In the genomic region with DNA sequence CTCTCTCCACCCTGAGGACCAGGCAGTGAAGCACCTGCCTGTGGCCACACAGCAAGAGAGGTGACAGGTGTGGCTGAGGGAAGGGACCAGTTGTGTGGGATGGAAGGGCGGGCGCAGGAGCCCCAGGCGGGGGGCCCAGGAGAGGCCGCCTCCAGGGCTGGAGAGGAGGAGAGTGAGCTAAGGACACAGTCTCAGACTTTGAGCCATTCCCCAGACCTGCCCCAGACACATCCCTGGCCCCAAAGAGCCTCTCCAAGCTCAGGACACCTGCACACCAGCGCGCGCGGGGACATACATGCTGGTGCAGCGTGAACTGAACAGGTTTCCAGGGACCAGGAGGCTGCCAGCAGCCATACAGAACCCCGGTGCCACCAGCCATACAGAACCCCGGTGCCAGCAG, we compare ENCODE assay signal across 15 cellular contexts.
DNase-seq lines count a peak whose midpoint lies in the region; ATAC-seq and TF ChIP-seq lines count a peak whose summit lies in the region.
"Had no signal": no experiment of that assay in that cellular context is flagged by ENCODE, and none has a peak within 500 bp of the region (broad histone marks: within the 10 kb centered on the region; RNA-seq: fewer than 3 reads in every experiment).

No MANE protein-coding gene starts in this region.

- H3K4me3 ChIP-seq in WERI-Rb-1 (ENCODE audit: low read depth, low read length): peak overlapping the region; percentile 5; the same call in 1 of the 2 replicates
- H3K4me3 ChIP-seq in psoas muscle: no peak overlapping the region
- H3K4me3 ChIP-seq: GM12878 had no signal

- peak; percentile 76 for DNase-seq in NCI-H2029 (lab: John Stamatoyannopoulos, UW)
- DNase-seq in NCI-H2029 treated with DMSO at 0.1 percent for 48 hours (lab: John Stamatoyannopoulos, UW): no peak
- peak; percentile 19 for DNase-seq in NCI-H187 treated with DMSO at 0.1 percent for 48 hours (lab: John Stamatoyannopoulos, UW)
- DNase-seq in WERI-Rb-1: peak; percentile 69
- peak in 1 of 2 donors; percentile 47 for DNase-seq in psoas muscle
- DNase-seq: H7, Karpas-422, MV-4-11, NCI-H1105 treated with DMSO at 0.1 percent for 48 hours, NCI-H1930 had no signal

- H3K4me1 ChIP-seq in psoas muscle: peaks cover 22% of the 10 kb centered on the region

- intact Hi-C loops in psoas muscle (cut with DNase I): no loop called here

- no peak for TF ChIP-seq CTCF in WERI-Rb-1 (IDR thresholded peaks at IDR 0.05; ENCODE audit: low read depth, low read length)
- TF ChIP-seq CTCF in psoas muscle (IDR thresholded peaks at IDR 0.05): no peak

- H3K27ac ChIP-seq in WERI-Rb-1 (peak overlapping the region; percentile 89), psoas muscle (no peak overlapping the region)

- H3K27me3 ChIP-seq in WERI-Rb-1 (ENCODE audit: insufficient read depth, low read depth, severe bottlenecking): no peaks in the 10 kb centered on the region
- no peaks in the 10 kb centered on the region for H3K27me3 ChIP-seq in psoas muscle (ENCODE audit: insufficient read depth in 3 of 3, low read length in 2 of 3)

- H3K36me3 ChIP-seq in WERI-Rb-1: no peaks in the 10 kb centered on the region
- no peaks in the 10 kb centered on the region for H3K36me3 ChIP-seq in psoas muscle (ENCODE audit: insufficient read depth in 1 of 2, low read depth in 1 of 2)

- peak in 3 of 4 donors; percentile 8 to 33 (median 24) for ATAC-seq in psoas muscle
- ATAC-seq in GM21825 (IDR thresholded peaks at IDR 0.05; ENCODE audit: unreplicated experiment): no peak
- no peak for ATAC-seq in GM19463 (IDR thresholded peaks at IDR 0.05; ENCODE audit: unreplicated experiment)
- ATAC-seq in HG03469 (IDR thresholded peaks at IDR 0.05; ENCODE audit: unreplicated experiment): no peak
- ATAC-seq: GM12878, Right ventricle myocardium inferior had no signal

- WGBS in psoas muscle, 3 donors: 74 to 91% (median 88%) methylated on average over 10 to 11 of the region's 11 CpGs

- H3K9me3 ChIP-seq in WERI-Rb-1 (ENCODE audit: severe bottlenecking) (no peaks in the 10 kb centered on the region), psoas muscle (no peaks in the 10 kb centered on the region)

Comparison
In these comparisons a context has a peak if more than half of its experiments do, and no peak if none do; other contexts are left out.
1. ATAC-seq: peak in psoas muscle (3 of 4); none in GM21825 (single experiment), GM19463 (single experiment) and HG03469 (single experiment).